Comparison of ENCODE assay signal across 24 cellular contexts in genomic region chr20:62012631-62013030, GRCh38. TPM values are rescaled to one million over a fixed set of nuclear protein-coding genes. Genes with fewer than 3 reads are reported as not detected.
A peak's percentile ranks its signal among the peaks of the same experiment; 100 is the strongest.
DNase-seq lines count a peak whose midpoint lies in the region; ATAC-seq, FAIRE-seq and TF ChIP-seq lines count a peak whose summit lies in the region.
"Had no signal": no experiment of that assay in that cellular context is flagged by ENCODE, and none has a peak within 500 bp of the region (broad histone marks: within the 10 kb centered on the region; RNA-seq: fewer than 3 reads in every experiment).

No MANE protein-coding gene starts in this region.

- H4K8ac ChIP-seq in neuronal stem cell (ENCODE audit: low read depth, low read length), result no peak overlapping the region

- peaks cover 18% of the 10 kb centered on the region for H3K79me1 ChIP-seq in neuronal stem cell (ENCODE audit: low read depth, low read length)

- no peak for ATAC-seq in Right ventricle myocardium inferior
- ATAC-seq: CD8-positive, alpha-beta T cell; GM12878 had no signal

- H3K4me3 ChIP-seq in left ventricle myocardium inferior (no peak overlapping the region), endodermal cell (ENCODE audit: low read length) (no peak overlapping the region), kidney (ENCODE audit: low read length in 2 of 2) (no peak overlapping the region), neuronal stem cell (ENCODE audit: low read length in 2 of 2) (no peak overlapping the region)
- H3K4me3 ChIP-seq: A549; BLaER1 treated with 17β-estradiol and CSF1 and Interleukin-3, amounts not matched to agents 10 nM and 100 nM; GM12878 had no signal

- peak overlapping the region; percentile 20 for H2BK5ac ChIP-seq in neuronal stem cell (ENCODE audit: low read length)

- H3K27me3 ChIP-seq in left ventricle myocardium inferior (ENCODE audit: low read depth) (no peaks in the 10 kb centered on the region), endodermal cell (ENCODE audit: control insufficient read depth, insufficient read depth, low read length, poor library complexity, severe bottlenecking) (no peaks in the 10 kb centered on the region), neuronal stem cell (ENCODE audit: control insufficient read depth in 3 of 3, insufficient read depth in 3 of 3, low read depth in 1 of 3, low read length in 3 of 3) (no peaks in the 10 kb centered on the region)
- H3K27me3 ChIP-seq: BLaER1 treated with 17β-estradiol and CSF1 and Interleukin-3, amounts not matched to agents 10 nM and 100 nM had no signal

- peaks cover 2% of the 10 kb centered on the region for H3K4me1 Mint-ChIP-seq in endodermal cell

- H3K18ac ChIP-seq in neuronal stem cell (ENCODE audit: low read length), result no peak overlapping the region

- no peak overlapping the region for H2AK5ac ChIP-seq in neuronal stem cell (ENCODE audit: low read depth, low read length)

- H3K27ac ChIP-seq in left ventricle myocardium inferior (replicated peaks) (no peak overlapping the region), endodermal cell (ENCODE audit: low read depth, low read length) (no peak overlapping the region), kidney (ENCODE audit: low read depth in 2 of 2, low read length in 2 of 2) (no peak overlapping the region), neuronal stem cell (replicated peaks; ENCODE audit: low read length) (no peak overlapping the region)
- H3K27ac ChIP-seq: 22Rv1; A549; BLaER1 treated with 17β-estradiol and CSF1 and Interleukin-3, amounts not matched to agents 10 nM and 100 nM; C4-2B had no signal

- H3K36me3 Mint-ChIP-seq in endodermal cell (ENCODE audit: low read depth), result peaks cover 36% of the 10 kb centered on the region

- FAIRE-seq in kidney (lab: Jason Lieb, UNC), result no peak
- FAIRE-seq: A549, D721Med, G401.6, GM12878, GM12892, GM18507 had no signal

- H2BK15ac ChIP-seq in neuronal stem cell (ENCODE audit: low read length), result no peak overlapping the region

- H3K36me3 ChIP-seq in left ventricle myocardium inferior (peaks cover 48% of the 10 kb centered on the region), endodermal cell (ENCODE audit: control insufficient read depth, insufficient read depth, low read length) (peaks cover 39% of the 10 kb centered on the region), kidney (ENCODE audit: control insufficient read depth in 1 of 2, insufficient read depth in 2 of 2, low read length in 2 of 2) (peaks cover 17 to 34% of the 10 kb centered on the region in 2 donors), neuronal stem cell (replicated peaks in 1 of 2; ENCODE audit: control insufficient read depth in 2 of 2, insufficient read depth in 2 of 2, low read length in 2 of 2) (peaks cover 39 to 63% of the 10 kb centered on the region in 2 donors)

- WGBS in endodermal cell (ENCODE audit: insufficient coverage in 1 of 2, insufficient read length in 1 of 2), 2 experiments, result 90 to 93% methylated on average over 11 to 12 of the region's 12 CpGs
- WGBS in neuronal stem cell (ENCODE audit: extremely low coverage in 2 of 2, insufficient read length in 2 of 2, insufficient replicate concordance in 1 of 2), 2 donors, result no CpG with 5 or more reads among the region's 12 CpGs

- peak overlapping the region; percentile 9 for H3K27ac Mint-ChIP-seq in endodermal cell
- H3K27ac Mint-ChIP-seq: B cell; CD4-positive, alpha-beta T cell; CD8-positive, alpha-beta T cell had no signal

- peaks cover 17% of the 10 kb centered on the region for H3K4me1 ChIP-seq in left ventricle myocardium inferior
- H3K4me1 ChIP-seq in endodermal cell (ENCODE audit: control insufficient read depth, insufficient read depth, low read length), result no peaks in the 10 kb centered on the region
- H3K4me1 ChIP-seq in kidney (ENCODE audit: control insufficient read depth in 1 of 2, insufficient read depth in 1 of 2, low read depth in 1 of 2, low read length in 2 of 2), result peaks cover 0 to 4% of the 10 kb centered on the region in 2 donors
- H3K4me1 ChIP-seq in neuronal stem cell (ENCODE audit: control insufficient read depth in 2 of 2, insufficient read depth in 1 of 2, low read depth in 1 of 2, low read length in 2 of 2), result peaks cover 0 to 3% of the 10 kb centered on the region in 2 donors
- H3K4me1 ChIP-seq: A549, Caco-2 had no signal

- H2AFZ ChIP-seq in neuronal stem cell (ENCODE audit: low read length), result no peak overlapping the region

- TF ChIP-seq CTCF in left ventricle myocardium inferior (IDR thresholded peaks at IDR 0.05; ENCODE audit: borderline replicate concordance) (no peak), endodermal cell (conservative IDR thresholded peaks at IDR 0.05) (no peak), kidney (IDR thresholded peaks at IDR 0.05; ENCODE audit: borderline replicate concordance, extremely low read depth, insufficient read depth) (no peak), GM10266 (IDR thresholded peaks at IDR 0.05; ENCODE audit: control insufficient read depth, insufficient read depth, low read depth, missing control alignments) (no peak)

- intact Hi-C loops in Right ventricle myocardium inferior (cut with DNase I) (loop anchor here (5.0 kb wide), 1 partner anchor 130 kb away; the partner anchor contains the start of genes PSMA7 and SS18L1), left ventricle myocardium inferior (cut with micrococcal nuclease) (no loop called here), kidney (cut with DNase I) (loop anchor here (10.0 kb wide), 1 partner anchor 122 kb away; no protein-coding TSS in a partner anchor)

- no peak overlapping the region for H3K4me3 Mint-ChIP-seq in endodermal cell
- H3K4me3 Mint-ChIP-seq: B cell; CD4-positive, alpha-beta T cell; CD8-positive, alpha-beta T cell had no signal

- peak; percentile 8 for DNase-seq in Right ventricle myocardium inferior (ENCODE audit: missing footprints)
- DNase-seq in left ventricle myocardium inferior, result no peak
- no peak for DNase-seq in endodermal cell
- DNase-seq in kidney, result peak; percentile 35
- no peak for DNase-seq in neuronal stem cell (ENCODE audit: low spot score)
- no peak for DNase-seq in GM10266 (ENCODE audit: extremely low spot score)
- no peak for DNase-seq in effector CD8-positive, alpha-beta T cell (lab: John Stamatoyannopoulos, UW)
- DNase-seq: AML-193; Caco-2; Calu3; CD4-positive, alpha-beta T cell; CD8-positive, alpha-beta T cell; DMS79 treated with DMSO at 0.1 percent for 48 hours; GF-D8 had no signal

- H3K9ac ChIP-seq in endodermal cell (ENCODE audit: extremely low read depth, low read length, poor library complexity, severe bottlenecking) (no peak overlapping the region), kidney (ENCODE audit: low read length in 2 of 2) (no peak overlapping the region), neuronal stem cell (ENCODE audit: low read depth, low read length, poor library complexity) (no peak overlapping the region)
- H3K9ac ChIP-seq: BLaER1 treated with 17β-estradiol and CSF1 and Interleukin-3, amounts not matched to agents 10 nM and 100 nM had no signal

- no peak overlapping the region for H3K4ac ChIP-seq in neuronal stem cell (ENCODE audit: low read length)

- H2BK120ac ChIP-seq in neuronal stem cell (ENCODE audit: low read depth, low read length), result no peak overlapping the region

- H3K14ac ChIP-seq in neuronal stem cell (ENCODE audit: low read length), result no peak overlapping the region

- H4K91ac ChIP-seq in neuronal stem cell (ENCODE audit: low read depth, low read length, poor library complexity), result no peak overlapping the region

- no peak overlapping the region for H3K4me2 ChIP-seq in neuronal stem cell (ENCODE audit: insufficient read depth, low read length, poor library complexity, severe bottlenecking)
- H3K4me2 ChIP-seq: A549; BLaER1 treated with 17β-estradiol and CSF1 and Interleukin-3, amounts not matched to agents 10 nM and 100 nM had no signal

- H3K9me3 Mint-ChIP-seq in endodermal cell, result no peaks in the 10 kb centered on the region
- H3K9me3 Mint-ChIP-seq: CD4-positive, alpha-beta T cell; CD8-positive, alpha-beta T cell had no signal

- no peaks in the 10 kb centered on the region for H3K27me3 Mint-ChIP-seq in endodermal cell (ENCODE audit: insufficient read depth)
- H3K27me3 Mint-ChIP-seq: B cell; CD4-positive, alpha-beta T cell had no signal

- H3K9me3 ChIP-seq in left ventricle myocardium inferior (replicated peaks), result no peaks in the 10 kb centered on the region
- H3K9me3 ChIP-seq in endodermal cell (ENCODE audit: control insufficient read depth, low read length), result no peaks in the 10 kb centered on the region
- no peaks in the 10 kb centered on the region for H3K9me3 ChIP-seq in kidney (ENCODE audit: control insufficient read depth in 1 of 2, low read length in 2 of 2)
- no peaks in the 10 kb centered on the region for H3K9me3 ChIP-seq in neuronal stem cell (replicated peaks in 1 of 2; ENCODE audit: control insufficient read depth in 2 of 2, insufficient read depth in 1 of 2, low read depth in 1 of 2, low read length in 2 of 2)
- H3K9me3 ChIP-seq: A549; BLaER1 treated with 17β-estradiol and CSF1 and Interleukin-3, amounts not matched to agents 10 nM and 100 nM; Caco-2 had no signal

- no peak overlapping the region for H2BK12ac ChIP-seq in neuronal stem cell (ENCODE audit: low read length)

- H3K23ac ChIP-seq in neuronal stem cell (ENCODE audit: low read depth, low read length, poor library complexity), result no peak overlapping the region

RNA-seq across cellular contexts. Expression of gene TAF4, which starts 53.0 kb away (rescaled TPM):
- total RNA-seq in Right ventricle myocardium inferior (10.7 TPM), left ventricle myocardium inferior (11.8 TPM), endodermal cell (10 to 100 TPM; 25.5 to 39.9 TPM), kidney (18.4 TPM)
- 23.0 TPM for polyA plus RNA-seq in endodermal cell (2013, experiment 1 of 2)
- 24.8 TPM for polyA plus RNA-seq in endodermal cell (2013, experiment 2 of 2)
- 3.7 TPM for polyA plus RNA-seq in kidney (ENCODE audit: insufficient read depth, low read depth, low replicate concordance)
- polyA plus RNA-seq in neuronal stem cell (2013, experiment 1 of 2), result 13.5 TPM
- polyA plus RNA-seq in neuronal stem cell (2013, experiment 2 of 2), result 15.0 TPM

Comparison
In these comparisons a context has a peak if more than half of its experiments do, and no peak if none do; other contexts are left out.
1. DNase-seq: peak in Right ventricle myocardium inferior (single experiment) and kidney (single experiment); none in left ventricle myocardium inferior (single experiment), endodermal cell (single experiment), neuronal stem cell (single experiment), GM10266 (single experiment) and effector CD8-positive, alpha-beta T cell (single experiment).